17 cellular contexts compared by ENCODE assay signal in the genomic region with DNA sequence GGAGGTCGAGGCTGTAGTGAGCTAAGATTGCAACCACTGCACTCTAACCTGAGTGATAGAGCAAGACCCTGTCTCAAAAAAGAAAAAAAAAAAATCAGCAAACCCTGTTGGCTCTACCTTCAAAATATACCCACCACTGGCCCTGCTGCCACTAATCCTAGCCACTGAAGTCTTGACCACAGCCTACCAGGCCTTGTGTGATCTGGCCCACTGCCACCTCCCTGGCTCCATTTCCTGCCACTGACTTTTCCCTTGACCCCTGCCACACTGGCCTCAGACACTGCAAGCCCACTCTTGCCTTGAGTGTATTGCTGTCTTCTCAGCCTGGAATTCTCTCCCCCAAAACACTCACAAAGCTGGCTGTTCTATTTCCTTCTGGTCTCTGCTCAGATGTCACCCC. TPM values are rescaled to one million over a fixed set of nuclear protein-coding genes. Genes with fewer than 3 reads are reported as not detected.
A peak's percentile ranks its signal among the peaks of the same experiment; 100 is the strongest.
DNase-seq lines count a peak whose midpoint lies in the region; ATAC-seq, FAIRE-seq and TF ChIP-seq lines count a peak whose summit lies in the region.
"Had no signal": no experiment of that assay in that cellular context is flagged by ENCODE, and none has a peak within 500 bp of the region (broad histone marks: within the 10 kb centered on the region; RNA-seq: fewer than 3 reads in every experiment).

No MANE protein-coding gene starts in this region.

- no peak overlapping the region; the same call in 1 of the 2 replicates for H3K4ac ChIP-seq in IMR-90 (ENCODE audit: low read depth, low read length)

- H3K23ac ChIP-seq in IMR-90 (ENCODE audit: low read depth, low read length) = no peak overlapping the region

- dilution Hi-C loops in IMR-90 (cut with HindIII; ENCODE audit: low sequenced_read_pairs, unreplicated experiment) = no loop called here

- H3K4me3 Mint-ChIP-seq in activated CD8-positive, alpha-beta T cell treated with anti-CD3 and anti-CD28 coated beads, Interleukin-2, amount 10 ng/mL, durations not matched to agents 7 days and 5 days = no peak overlapping the region
- H3K4me3 Mint-ChIP-seq in activated CD8-positive, alpha-beta T cell treated with anti-CD3 and anti-CD28 coated beads for 36 hours = no peak overlapping the region
- no peak overlapping the region for H3K4me3 Mint-ChIP-seq in nephron
- H3K4me3 Mint-ChIP-seq: CD8-positive, alpha-beta memory T cell; H9 had no signal

- FAIRE-seq in kidney (lab: Jason Lieb, UNC) (no peak), frontal cortex (lab: Jason Lieb, UNC) (no peak)
- FAIRE-seq: HTR-8/SVneo had no signal

- H4K5ac ChIP-seq in IMR-90 (ENCODE audit: low read depth, low read length) = no peak overlapping the region

- POLR2A ChIA-PET in activated CD8-positive, alpha-beta T cell treated with anti-CD3 and anti-CD28 coated beads, Interleukin-2, amount 10 ng/mL, durations not matched to agents 7 days and 5 days (lab: Charles Lee) = no interaction called here
- POLR2A ChIA-PET in activated CD8-positive, alpha-beta T cell treated with anti-CD3 and anti-CD28 coated beads for 36 hours (lab: Charles Lee) = interaction anchor here (0.6 to 1.5 kb wide), 2 partner anchors 14 to 98 kb away, joined by 3 to 5 read pairs; no protein-coding TSS in a partner anchor
- POLR2A ChIA-PET in IMR-90 (lab: Charles Lee; ENCODE audit: unreplicated experiment) = no interaction called here

- H3K36me3 Mint-ChIP-seq in activated CD8-positive, alpha-beta T cell treated with anti-CD3 and anti-CD28 coated beads, Interleukin-2, amount 10 ng/mL, durations not matched to agents 7 days and 5 days (ENCODE audit: low read depth) = no peaks in the 10 kb centered on the region
- no peaks in the 10 kb centered on the region for H3K36me3 Mint-ChIP-seq in activated CD8-positive, alpha-beta T cell treated with anti-CD3 and anti-CD28 coated beads for 36 hours (ENCODE audit: low read depth)
- H3K36me3 Mint-ChIP-seq in nephron (ENCODE audit: low read depth) = no peaks in the 10 kb centered on the region
- H3K36me3 Mint-ChIP-seq: CD8-positive, alpha-beta memory T cell had no signal

- TF ChIP-seq CTCF in activated CD8-positive, alpha-beta T cell treated with anti-CD3 and anti-CD28 coated beads for 36 hours (IDR thresholded peaks at IDR 0.05) = no peak
- TF ChIP-seq CTCF in IMR-90 (conservative IDR thresholded peaks at IDR 0.05; ENCODE audit: low read depth, low read length) = no peak
- no peak for TF ChIP-seq CTCF in kidney (IDR thresholded peaks at IDR 0.05; ENCODE audit: borderline replicate concordance, extremely low read depth, insufficient read depth)
- no peak for TF ChIP-seq CTCF in nephron (IDR thresholded peaks at IDR 0.05; ENCODE audit: unreplicated experiment in 3 of 3)
- no peak for TF ChIP-seq CTCF in GM13976 (IDR thresholded peaks at IDR 0.05; ENCODE audit: borderline replicate concordance, control extremely low read depth, extremely low read depth, insufficient read depth, missing control alignments)

- H3K9me3 ChIP-seq in IMR-90 (ENCODE audit: control insufficient read depth, insufficient read depth, low read length) = no peaks in the 10 kb centered on the region
- H3K9me3 ChIP-seq in kidney (ENCODE audit: control insufficient read depth in 1 of 2, low read length in 2 of 2) = no peaks in the 10 kb centered on the region
- H3K9me3 ChIP-seq: BLaER1, Caco-2 had no signal

- H3K36me3 ChIP-seq in IMR-90 (ENCODE audit: control insufficient read depth, insufficient read depth, low read length) = no peaks in the 10 kb centered on the region
- no peaks in the 10 kb centered on the region for H3K36me3 ChIP-seq in kidney (ENCODE audit: control insufficient read depth in 1 of 2, insufficient read depth in 2 of 2, low read length in 2 of 2)
- H3K36me3 ChIP-seq: BLaER1 had no signal

- H3K4me3 ChIP-seq in IMR-90 (ENCODE audit: insufficient read depth, low read depth, low read length) (no peak overlapping the region), kidney (ENCODE audit: low read length in 2 of 2) (no peak overlapping the region)
- H3K4me3 ChIP-seq: BLaER1 had no signal

- no peak overlapping the region for H3K18ac ChIP-seq in IMR-90 (ENCODE audit: low read depth, low read length)

- no TSS peak for BruUV-seq in IMR-90 (replicated peaks; lab: Mats Ljungman, UMichigan)

- no peak overlapping the region for H4K91ac ChIP-seq in IMR-90 (ENCODE audit: insufficient read depth, low read depth, low read length)

- no peak overlapping the region for H3K14ac ChIP-seq in IMR-90 (replicated peaks; ENCODE audit: low read depth, low read length)

- H3K9me1 ChIP-seq in IMR-90 (ENCODE audit: insufficient read depth, low read length) = no peaks in the 10 kb centered on the region; the same call in 1 of the 2 replicates

- no peak for DNase-seq in activated CD8-positive, alpha-beta T cell treated with anti-CD3 and anti-CD28 coated beads, Interleukin-2, amount 10 ng/mL, durations not matched to agents 7 days and 5 days
- DNase-seq in activated CD8-positive, alpha-beta T cell treated with anti-CD3 and anti-CD28 coated beads for 36 hours = no peak
- DNase-seq in IMR-90 = no peak
- DNase-seq in kidney = peak; percentile 32
- no peak for DNase-seq in frontal cortex (ENCODE audit: low spot score in 2 of 2)
- DNase-seq in GM13976 (ENCODE audit: low spot score) = no peak
- no peak for DNase-seq in DMS 273 (lab: John Stamatoyannopoulos, UW; ENCODE audit: unreplicated experiment)
- DNase-seq: AML-193; Caco-2; CD8-positive, alpha-beta memory T cell; DMS53; GOT3; H9 had no signal

- H3K9ac ChIP-seq in IMR-90 (ENCODE audit: low read depth, low read length) (no peak overlapping the region), kidney (ENCODE audit: low read length in 2 of 2) (no peak overlapping the region)
- H3K9ac ChIP-seq: BLaER1 had no signal

- H3K27ac Mint-ChIP-seq in activated CD8-positive, alpha-beta T cell treated with anti-CD3 and anti-CD28 coated beads, Interleukin-2, amount 10 ng/mL, durations not matched to agents 7 days and 5 days = peak overlapping the region; percentile 26
- H3K27ac Mint-ChIP-seq in activated CD8-positive, alpha-beta T cell treated with anti-CD3 and anti-CD28 coated beads for 36 hours = no peak overlapping the region
- H3K27ac Mint-ChIP-seq in nephron = peak overlapping the region in 2 of 3 experiments; percentile 13 to 22
- H3K27ac Mint-ChIP-seq: H9 had no signal

- WGBS in IMR-90 (ENCODE audit: extremely low coverage in 2 of 2, insufficient read length in 1 of 2), 2 experiments = no CpG with 5 or more reads among the region's 1 CpG

- H2AFZ ChIP-seq in IMR-90 (replicated peaks; ENCODE audit: low read length, poor library complexity) = peak overlapping the region; percentile 71

- no peak overlapping the region for H2BK5ac ChIP-seq in IMR-90 (ENCODE audit: low read depth, low read length, poor library complexity, severe bottlenecking)

- CTCF ChIA-PET in activated CD8-positive, alpha-beta T cell treated with anti-CD3 and anti-CD28 coated beads, Interleukin-2, amount 10 ng/mL, durations not matched to agents 7 days and 5 days (lab: Charles Lee) = no interaction called here
- CTCF ChIA-PET in activated CD8-positive, alpha-beta T cell treated with anti-CD3 and anti-CD28 coated beads for 36 hours (lab: Charles Lee) = interaction anchor here (1.0 kb wide), 1 partner anchor 10 kb away, joined by 3 read pairs; no protein-coding TSS in a partner anchor
- CTCF ChIA-PET in IMR-90 (lab: Yijun Ruan, JAX) = no interaction called here

- no peak for TF ChIP-seq RAD21 in IMR-90 (IDR thresholded peaks at IDR 0.05; ENCODE audit: low read length)

- H3K4me1 ChIP-seq in IMR-90 (ENCODE audit: control insufficient read depth, insufficient read depth, low read length) (no peaks in the 10 kb centered on the region), kidney (ENCODE audit: control insufficient read depth in 1 of 2, insufficient read depth in 1 of 2, low read depth in 1 of 2, low read length in 2 of 2) (no peaks in the 10 kb centered on the region)

- 0 out of 2 replicates have a peak overlapping the region, but pooled peaks have one; percentile 22 for H2BK120ac ChIP-seq in IMR-90 (ENCODE audit: low read depth, low read length)

- no peak overlapping the region for H2AK9ac ChIP-seq in IMR-90 (replicated peaks; ENCODE audit: low read depth, low read length, poor library complexity)

- H3K79me1 ChIP-seq in IMR-90 (ENCODE audit: low read depth in 1 of 2, low read length in 2 of 2) = no peaks in the 10 kb centered on the region

- no peak overlapping the region for H3K56ac ChIP-seq in IMR-90 (ENCODE audit: extremely low read depth, insufficient read depth, low read length)

- intact Hi-C loops in activated CD8-positive, alpha-beta T cell treated with anti-CD3 and anti-CD28 coated beads for 36 hours (cut with micrococcal nuclease) = no loop called here
- intact Hi-C loops in IMR-90 (cut with micrococcal nuclease) (loop anchor here (5.0 kb wide), 1 partner anchor 45 kb away; no protein-coding TSS in a partner anchor), kidney (cut with DNase I) (no loop called here)

- no peak overlapping the region for H3K4me2 ChIP-seq in IMR-90 (ENCODE audit: low read depth, low read length)
- H3K4me2 ChIP-seq: BLaER1 had no signal

- 0 out of 2 replicates have a peak overlapping the region, but pooled peaks have one; percentile 39 for H2BK20ac ChIP-seq in IMR-90 (ENCODE audit: low read depth, low read length)

- H4K8ac ChIP-seq in IMR-90 (ENCODE audit: low read depth in 2 of 2, low read length in 2 of 2) = peak overlapping the region in 1 of 2 experiments; percentile 21; a peak in 1 of 4 replicates

- no peaks in the 10 kb centered on the region for H4K20me1 ChIP-seq in IMR-90 (ENCODE audit: insufficient read depth, low read length)
- H4K20me1 ChIP-seq: BLaER1 had no signal

- H2BK15ac ChIP-seq in IMR-90 (ENCODE audit: low read depth, low read length) = no peak overlapping the region

- in situ Hi-C loops in IMR-90 (cut with MboI; ENCODE audit: low sequenced_read_pairs) (no loop called here), GM13976 (cut with MboI; ENCODE audit: low sequenced_read_pairs, unreplicated experiment) (no loop called here)

- H3K4me1 Mint-ChIP-seq in activated CD8-positive, alpha-beta T cell treated with anti-CD3 and anti-CD28 coated beads, Interleukin-2, amount 10 ng/mL, durations not matched to agents 7 days and 5 days (ENCODE audit: low read depth) = peaks cover 4% of the 10 kb centered on the region
- H3K4me1 Mint-ChIP-seq in activated CD8-positive, alpha-beta T cell treated with anti-CD3 and anti-CD28 coated beads for 36 hours (ENCODE audit: low read depth) = no peaks in the 10 kb centered on the region
- H3K4me1 Mint-ChIP-seq in nephron = peaks cover 11% of the 10 kb centered on the region
- H3K4me1 Mint-ChIP-seq: CD8-positive, alpha-beta memory T cell had no signal

- H2AK5ac ChIP-seq in IMR-90 (ENCODE audit: low read depth, low read length) = peak overlapping the region; percentile 1; the same call in 1 of the 2 replicates

- H3K9me3 Mint-ChIP-seq in activated CD8-positive, alpha-beta T cell treated with anti-CD3 and anti-CD28 coated beads, Interleukin-2, amount 10 ng/mL, durations not matched to agents 7 days and 5 days (ENCODE audit: insufficient read depth) = no peaks in the 10 kb centered on the region
- H3K9me3 Mint-ChIP-seq in activated CD8-positive, alpha-beta T cell treated with anti-CD3 and anti-CD28 coated beads for 36 hours = no peaks in the 10 kb centered on the region
- no peaks in the 10 kb centered on the region for H3K9me3 Mint-ChIP-seq in nephron
- H3K9me3 Mint-ChIP-seq: CD8-positive, alpha-beta memory T cell had no signal

- TF ChIP-seq POLR2A in IMR-90 (IDR thresholded peaks at IDR 0.05; ENCODE audit: low read depth, low read length) = no peak

- ATAC-seq in activated CD8-positive, alpha-beta T cell treated with anti-CD3 and anti-CD28 coated beads, Interleukin-2, amount 10 ng/mL, durations not matched to agents 7 days and 5 days = no peak
- ATAC-seq in activated CD8-positive, alpha-beta T cell treated with anti-CD3 and anti-CD28 coated beads for 36 hours = no peak
- no peak for ATAC-seq in IMR-90 (ENCODE audit: low read depth)

- H3K27me3 Mint-ChIP-seq in activated CD8-positive, alpha-beta T cell treated with anti-CD3 and anti-CD28 coated beads, Interleukin-2, amount 10 ng/mL, durations not matched to agents 7 days and 5 days (ENCODE audit: low read depth) = peaks cover 7% of the 10 kb centered on the region
- H3K27me3 Mint-ChIP-seq in activated CD8-positive, alpha-beta T cell treated with anti-CD3 and anti-CD28 coated beads for 36 hours = no peaks in the 10 kb centered on the region
- no peaks in the 10 kb centered on the region for H3K27me3 Mint-ChIP-seq in nephron (ENCODE audit: low read depth)

- no peak overlapping the region for H3K27ac ChIP-seq in IMR-90 (ENCODE audit: insufficient read depth, low read length)
- H3K27ac ChIP-seq in kidney (ENCODE audit: low read depth in 2 of 2, low read length in 2 of 2) = no peak overlapping the region
- H3K27ac ChIP-seq: 22Rv1, BLaER1 had no signal

- 0 out of 2 replicates have a peak, but pooled peaks cover 3% of the 10 kb centered on the region for H3K27me3 ChIP-seq in IMR-90 (ENCODE audit: control insufficient read depth, insufficient read depth, low read length)
- H3K27me3 ChIP-seq: BLaER1 had no signal

RNA-seq across cellular contexts. Expression of a gene that starts 33.7 kb away (rescaled TPM):
- under 1 TPM; 0.61 to 0.73 TPM for total RNA-seq in activated CD8-positive, alpha-beta T cell treated with anti-CD3 and anti-CD28 coated beads, Interleukin-2, amount 10 ng/mL, durations not matched to agents 7 days and 5 days
- total RNA-seq in activated CD8-positive, alpha-beta T cell treated with anti-CD3 and anti-CD28 coated beads for 36 hours = under 1 TPM; 0.77 to 0.96 TPM
- total RNA-seq in IMR-90 (2012; rRNA removed) (0.36 TPM in 1 of 2 replicates, not detected in the other), kidney (0.98 TPM), frontal cortex (0.41 TPM)
- polyA plus RNA-seq in IMR-90 (2012; rRNA removed) (0.32 and 0.37 TPM in 2 replicates), kidney (ENCODE audit: insufficient read depth, low read depth, low replicate concordance) (3.2 TPM)
- 0.16 TPM in 1 of 2 replicates, not detected in the other for polyA plus RNA-seq in IMR-90 (2012; cell fraction: cytosol; rRNA removed)
- polyA plus RNA-seq in IMR-90 (2012; cell fraction: nucleus; rRNA removed; ENCODE audit: low replicate concordance) = 1.0 and 1.2 TPM in 2 replicates
- polyA plus RNA-seq: CD8-positive, alpha-beta memory T cell had no signal

RNA-seq across cellular contexts. Expression of a gene that starts 42.1 kb away (rescaled TPM):
- 100 to 1,000 TPM; 282 to 288 TPM for total RNA-seq in activated CD8-positive, alpha-beta T cell treated with anti-CD3 and anti-CD28 coated beads, Interleukin-2, amount 10 ng/mL, durations not matched to agents 7 days and 5 days
- total RNA-seq in activated CD8-positive, alpha-beta T cell treated with anti-CD3 and anti-CD28 coated beads for 36 hours = 10 to 100 TPM; 18.7 to 19.3 TPM
- total RNA-seq in IMR-90 (2012; rRNA removed) (53.3 and 79.9 TPM in 2 replicates), kidney (377 TPM), frontal cortex (9.0 TPM)
- polyA plus RNA-seq in IMR-90 (2012; rRNA removed) (98.3 and 122 TPM in 2 replicates), kidney (ENCODE audit: insufficient read depth, low read depth, low replicate concordance) (361 TPM)
- polyA plus RNA-seq in IMR-90 (2012; cell fraction: cytosol; rRNA removed) = 106 and 143 TPM in 2 replicates
- polyA plus RNA-seq in IMR-90 (2012; cell fraction: nucleus; rRNA removed; ENCODE audit: low replicate concordance) = 43.3 and 75.0 TPM in 2 replicates
